In genomic region chr16:78102122-78102660, GRCh38 we compare ENCODE assay signal across 14 cellular contexts.
"Had no signal": no experiment of that assay in that cellular context is flagged by ENCODE, and none has a peak within 500 bp of the region (broad histone marks: within the 10 kb centered on the region; RNA-seq: fewer than 3 reads in every experiment).

No MANE protein-coding gene starts in this region.

- H3K27ac ChIP-seq: cardiac muscle cell had no signal

- ATAC-seq: activated CD8-positive, alpha-beta T cell treated with anti-CD3 and anti-CD28 coated beads, Interleukin-2, amount 10 ng/mL, durations not matched to agents 7 days and 5 days; sciatic nerve; stimulated activated naive CD8-positive, alpha-beta T cell treated with anti-CD3 and anti-CD28 coated beads, Interleukin-15, amount 100 ng/mL, for 72 hours had no signal

- H3K4me3 Mint-ChIP-seq: activated CD8-positive, alpha-beta T cell treated with anti-CD3 and anti-CD28 coated beads, Interleukin-2, amount 10 ng/mL, durations not matched to agents 7 days and 5 days had no signal

- H3K4me3 ChIP-seq: cardiac muscle cell had no signal

- H3K27me3 Mint-ChIP-seq: activated CD4-positive, alpha-beta T cell treated with anti-CD3 and anti-CD28 coated beads, Interleukin-2, amount 10 ng/mL, durations not matched to agents 24 days and 14 days; stimulated activated naive CD8-positive, alpha-beta T cell treated with anti-CD3 and anti-CD28 coated beads, Interleukin-15, amount 100 ng/mL, for 72 hours had no signal

- H3K27ac Mint-ChIP-seq: activated CD4-positive, alpha-beta T cell treated with anti-CD3 and anti-CD28 coated beads, Interleukin-2, amount 10 ng/mL, durations not matched to agents 24 days and 14 days; activated CD8-positive, alpha-beta T cell treated with anti-CD3 and anti-CD28 coated beads, Interleukin-2, amount 10 ng/mL, durations not matched to agents 7 days and 5 days; immature natural killer cell; T-helper 2 cell treated with Interferon-gamma antibody and Interleukin-4, amounts not matched to agents 5 μg/mL and 100 μg/mL, for 36 hours had no signal

- H3K27me3 ChIP-seq: cardiac muscle cell had no signal

- DNase-seq: activated CD4-positive, alpha-beta T cell treated with anti-CD3 and anti-CD28 coated beads, Interleukin-2, amount 10 ng/mL, durations not matched to agents 24 days and 14 days; activated CD4-positive, CD25-positive, alpha-beta regulatory T cell; activated CD8-positive, alpha-beta memory T cell treated with anti-CD3 and anti-CD28 coated beads, Interleukin-2, amount 50 U/mL, for 4 hours; activated CD8-positive, alpha-beta T cell treated with anti-CD3 and anti-CD28 coated beads, Interleukin-2, amount 10 ng/mL, durations not matched to agents 7 days and 5 days; cortex of kidney; effector CD4-positive, alpha-beta T cell; foreskin fibroblast; glutamatergic neuron; immature natural killer cell; stimulated activated naive CD8-positive, alpha-beta T cell treated with anti-CD3 and anti-CD28 coated beads, Interleukin-15, amount 100 ng/mL, for 72 hours; SW 1271 had no signal

- H3K36me3 ChIP-seq: cardiac muscle cell had no signal

- H3K9me3 Mint-ChIP-seq: activated CD4-positive, alpha-beta T cell treated with anti-CD3 and anti-CD28 coated beads, Interleukin-2, amount 10 ng/mL, durations not matched to agents 24 days and 14 days; immature natural killer cell; stimulated activated naive CD8-positive, alpha-beta T cell treated with anti-CD3 and anti-CD28 coated beads, Interleukin-15, amount 100 ng/mL, for 72 hours; T-helper 2 cell treated with Interferon-gamma antibody and Interleukin-4, amounts not matched to agents 5 μg/mL and 100 μg/mL, for 36 hours had no signal

- H3K36me3 Mint-ChIP-seq: immature natural killer cell had no signal
